In genomic region chr9:17484906-17485305, GRCh38 we compare ENCODE assay signal across 23 cellular contexts.
"Had no signal": no experiment of that assay in that cellular context is flagged by ENCODE, and none has a peak within 500 bp of the region (broad histone marks: within the 10 kb centered on the region; RNA-seq: fewer than 3 reads in every experiment).

No MANE protein-coding gene starts in this region.

- H3K4me2 ChIP-seq: neural progenitor cell had no signal

- H3K4me1 ChIP-seq: left ventricle myocardium inferior, neural progenitor cell, right atrium auricular region, spleen, suprapubic skin, tibial artery, uterus had no signal

- H3K9me3 ChIP-seq: left ventricle myocardium inferior, neutrophil, right atrium auricular region, suprapubic skin, thoracic aorta, tibial artery, uterus had no signal

- H2AFZ ChIP-seq: neural progenitor cell had no signal

- H3K9ac ChIP-seq: neural progenitor cell had no signal

- H3K36me3 ChIP-seq: neural progenitor cell, neutrophil, right atrium auricular region, suprapubic skin, uterus had no signal

- H3K4me3 ChIP-seq: left ventricle myocardium inferior, lung, neural progenitor cell, right atrium auricular region, spleen, suprapubic skin, thoracic aorta, tibial artery, uterus had no signal

- H3K27ac ChIP-seq: left ventricle myocardium inferior, neural progenitor cell, neutrophil, right atrium auricular region, spleen, suprapubic skin, thoracic aorta, tibial artery, uterus had no signal

- H3K27me3 ChIP-seq: neural progenitor cell, neutrophil, right atrium auricular region, spleen, suprapubic skin, tibial artery had no signal

- ATAC-seq: natural killer cell; sciatic nerve; stimulated activated effector memory CD8-positive, alpha-beta T cell treated with anti-CD3 and anti-CD28 coated beads, Interleukin-12 subunit alpha, Interleukin-12 subunit beta, amount 100 ng/mL, for 72 hours had no signal

- DNase-seq: hypothalamus; immature natural killer cell; islet precursor cell; left ventricle myocardium inferior; mesendoderm; naive B cell; natural killer cell; nephron progenitor cell; occipital lobe; small intestine; spleen; stimulated activated CD4-positive, alpha-beta T cell treated with anti-CD3 and anti-CD28 coated beads, Interleukin-4, amount 100 ng/mL, for 24 hours; stimulated activated naive CD4-positive, alpha-beta T cell; tibial artery; uterus had no signal
